15 cellular contexts compared by ENCODE assay signal in the genomic region with DNA sequence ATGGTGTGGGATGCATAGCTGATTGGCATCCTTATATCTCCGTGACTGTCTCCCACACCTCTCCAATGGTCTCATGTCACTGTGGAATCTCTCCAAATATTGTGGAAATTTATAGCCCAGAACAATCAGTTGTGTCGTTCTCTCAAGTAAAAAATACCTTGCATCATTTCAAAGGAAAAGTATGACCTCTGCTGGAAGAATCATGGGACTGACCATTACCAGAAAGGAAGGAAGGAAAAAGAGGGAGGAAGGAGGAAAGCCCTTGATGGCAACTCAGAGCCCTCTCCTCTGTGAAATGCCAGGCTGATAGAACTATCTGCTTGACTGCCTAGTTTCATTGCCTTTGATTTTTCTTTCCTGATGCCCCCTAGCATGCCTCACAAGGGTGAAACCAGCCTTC.
DNase-seq lines count a peak whose midpoint lies in the region; ATAC-seq and TF ChIP-seq lines count a peak whose summit lies in the region.
"Had no signal": no experiment of that assay in that cellular context is flagged by ENCODE, and none has a peak within 500 bp of the region (broad histone marks: within the 10 kb centered on the region; RNA-seq: fewer than 3 reads in every experiment).

No MANE protein-coding gene starts in this region.

- H3K36me3 ChIP-seq in HEK293 (ENCODE audit: control insufficient read depth in 2 of 2, insufficient read depth in 1 of 2, low read length in 2 of 2) (no peaks in the 10 kb centered on the region), PC-3 (ENCODE audit: low read depth, low read length) (no peaks in the 10 kb centered on the region), ovary (no peaks in the 10 kb centered on the region), adrenal gland (replicated peaks in 1 of 2) (no peaks in the 10 kb centered on the region)
- H3K36me3 ChIP-seq: left lung had no signal

- peaks cover 5% of the 10 kb centered on the region; the same call in 1 of the 2 replicates for H3K27me3 ChIP-seq in PC-3 (ENCODE audit: low read length)
- no peaks in the 10 kb centered on the region for H3K27me3 ChIP-seq in ovary
- H3K27me3 ChIP-seq in adrenal gland = no peaks in the 10 kb centered on the region
- H3K27me3 ChIP-seq: left lung had no signal

- H3K27ac ChIP-seq in HEK293 (ENCODE audit: extremely low read depth, low read depth, low read length) = no peak overlapping the region
- H3K27ac ChIP-seq in PC-3 (ENCODE audit: low read length) = no peak overlapping the region
- H3K27ac ChIP-seq in ovary = no peak overlapping the region
- H3K27ac ChIP-seq in adrenal gland = no peak overlapping the region
- H3K27ac ChIP-seq: left lung had no signal

- intact Hi-C loops in PC-3 (cut with micrococcal nuclease) (no loop called here), ovary (cut with DNase I) (loop anchor here in 2 of 4 donors (5.0 kb wide), 1 partner anchor 96 kb away; no protein-coding TSS in a partner anchor), adrenal gland (cut with DNase I) (no loop called here)

- H3K4me2 ChIP-seq in PC-3 (ENCODE audit: low read length) = no peak overlapping the region

- H3K9me3 ChIP-seq in HEK293 (ENCODE audit: control insufficient read depth, insufficient read depth, low read depth, low read length) (no peaks in the 10 kb centered on the region), PC-3 (ENCODE audit: low read length) (no peaks in the 10 kb centered on the region), ovary (no peaks in the 10 kb centered on the region), adrenal gland (replicated peaks in 1 of 3) (no peaks in the 10 kb centered on the region)

- no peak overlapping the region for H2AFZ ChIP-seq in PC-3 (ENCODE audit: low read length)

- no peaks in the 10 kb centered on the region for H4K20me1 ChIP-seq in PC-3 (ENCODE audit: low read length)

- H3K4me1 ChIP-seq in HEK293 (ENCODE audit: control insufficient read depth, insufficient read depth, low read length) = no peaks in the 10 kb centered on the region
- no peaks in the 10 kb centered on the region for H3K4me1 ChIP-seq in PC-3 (ENCODE audit: insufficient read depth, low read length)
- no peaks in the 10 kb centered on the region for H3K4me1 ChIP-seq in ovary (ENCODE audit: insufficient read depth)
- no peaks in the 10 kb centered on the region for H3K4me1 ChIP-seq in adrenal gland (replicated peaks in 1 of 2)
- H3K4me1 ChIP-seq: left lung had no signal

- BruUV-seq in PC-3 (replicated peaks; lab: Mats Ljungman, UMichigan) = no TSS peak

- no peaks in the 10 kb centered on the region for H3F3A ChIP-seq in PC-3 (ENCODE audit: low read length, unreplicated experiment)

- H3K4me3 ChIP-seq in HEK293 (ENCODE audit: low read depth, low read length) = no peak overlapping the region
- H3K4me3 ChIP-seq in PC-3 (ENCODE audit: low read length) = no peak overlapping the region
- H3K4me3 ChIP-seq in ovary = no peak overlapping the region
- H3K4me3 ChIP-seq in adrenal gland = no peak overlapping the region
- H3K4me3 ChIP-seq: left lung had no signal

- H3K79me2 ChIP-seq in PC-3 (ENCODE audit: low read length) = no peaks in the 10 kb centered on the region

- no peak for TF ChIP-seq EP300 in ovary (IDR thresholded peaks at IDR 0.05)

- no peak for TF ChIP-seq POLR2A in ovary (IDR thresholded peaks at IDR 0.05)
- no peak for TF ChIP-seq POLR2A in adrenal gland (IDR thresholded peaks at IDR 0.05)

- POLR2A ChIA-PET in HEK293 (lab: Yijun Ruan, JAX) = no interaction called here
- POLR2A ChIA-PET in PC-3 (lab: Charles Lee; ENCODE audit: unreplicated experiment) = no interaction called here

- peak; percentile 26; the same call in 1 of the 2 replicates for TF ChIP-seq CTCF in HEK293 (tag by site-specific recombination; IDR thresholded peaks at IDR 0.05)
- TF ChIP-seq CTCF in PC-3 (conservative IDR thresholded peaks at IDR 0.05; ENCODE audit: low read depth, low read length) = peak; percentile 45
- peak; percentile 42 to 59 (median 47) for TF ChIP-seq CTCF in ovary (IDR thresholded peaks at IDR 0.05)
- TF ChIP-seq CTCF in adrenal gland (IDR thresholded peaks at IDR 0.05) = peak in 2 of 6 experiments; percentile 16 to 21

- peak; percentile 30 for DNase-seq in PC-3
- peak; percentile 37 for DNase-seq in globus pallidus (ENCODE audit: low spot score)
- no peak for DNase-seq in ovary
- DNase-seq in foreskin melanocyte = no peak
- DNase-seq in activated CD4-positive, alpha-beta T cell treated with anti-CD3 and anti-CD28 coated beads, Interleukin-2, amount 50 U/mL, for 4 hours = no peak
- DNase-seq in adrenal gland = no peak
- DNase-seq: activated CD4-positive, alpha-beta memory T cell treated with anti-CD3 and anti-CD28 coated beads, Interleukin-2, amount 10 ng/mL, durations not matched to agents 7 days and 5 days; activated naive CD4-positive, alpha-beta T cell; central memory CD4-positive, alpha-beta T cell; left lung; NCI-H526; posterior cingulate gyrus; substantia nigra had no signal

- no peak overlapping the region for H3K9ac ChIP-seq in PC-3 (ENCODE audit: low read length)

- 3 to 4% (median 3%) methylated on average over 2 of the region's 2 CpGs for WGBS in ovary, 3 donors
- WGBS in adrenal gland, 4 donors = 4 to 23% (median 15%) methylated on average over 2 of the region's 2 CpGs

- ATAC-seq in PC-3 (no peak), HG03432 (IDR thresholded peaks at IDR 0.05; ENCODE audit: unreplicated experiment) (no peak)
- ATAC-seq: left lung had no signal

- CTCF ChIA-PET in HEK293 (lab: Yijun Ruan, JAX) (interaction anchor here (0.7 to 2.8 kb wide), 9 partner anchors 19 to 248 kb away, joined by 3 to 17 read pairs (median 3); no protein-coding TSS in a partner anchor), PC-3 (lab: Charles Lee) (interaction anchor here (1.2 kb wide), 1 partner anchor 97 kb away, joined by 3 read pairs; no protein-coding TSS in a partner anchor)

- no peaks in the 10 kb centered on the region for H3K9me2 ChIP-seq in PC-3 (replicated peaks; ENCODE audit: low read length)

TF ChIP-seq in HEK293, 187 proteins besides CTCF, POLR2A, EP300 and RAD21:
- TF ChIP-seq MYNN (tag by site-specific recombination; IDR thresholded peaks at IDR 0.05; ENCODE audit: borderline replicate concordance) = no peak
- no peak for TF ChIP-seq ZNF596 (tag by site-specific recombination; IDR thresholded peaks at IDR 0.05)
- TF ChIP-seq, protein P1, sequence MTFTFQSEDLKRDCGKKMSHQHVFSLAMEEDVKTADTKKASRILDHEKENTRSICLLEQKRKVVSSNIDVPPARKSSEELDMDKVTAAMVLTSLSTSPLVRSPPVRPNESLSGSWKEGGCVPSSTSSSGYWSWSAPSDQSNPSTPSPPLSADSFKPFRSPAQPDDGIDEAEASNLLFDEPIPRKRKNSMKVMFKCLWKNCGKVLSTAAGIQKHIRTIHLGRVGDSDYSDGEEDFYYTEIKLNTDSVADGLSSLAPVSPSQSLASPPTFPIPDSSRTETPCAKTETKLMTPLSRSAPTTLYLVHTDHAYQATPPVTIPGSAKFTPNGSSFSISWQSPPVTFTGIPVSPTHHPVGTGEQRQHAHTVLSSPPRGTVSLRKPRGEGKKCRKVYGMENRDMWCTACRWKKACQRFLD (tag by site-specific recombination; IDR thresholded peaks at IDR 0.05) = no peak
- peak; percentile 45 for TF ChIP-seq ZNF654 (tag by site-specific recombination; IDR thresholded peaks at IDR 0.05; ENCODE audit: low read depth)
- TF ChIP-seq SP7 (tag by site-specific recombination; IDR thresholded peaks at IDR 0.05) = no peak

Comparison
In these comparisons a context has a peak if more than half of its experiments do, and no peak if none do; other contexts are left out.
1. DNase-seq: peak in PC-3 (single experiment) and globus pallidus (single experiment); none in ovary (0 of 5), foreskin melanocyte (single experiment), activated CD4-positive, alpha-beta T cell treated with anti-CD3 and anti-CD28 coated beads, Interleukin-2, amount 50 U/mL, for 4 hours (0 of 2) and adrenal gland (0 of 7).